In the genomic region with DNA sequence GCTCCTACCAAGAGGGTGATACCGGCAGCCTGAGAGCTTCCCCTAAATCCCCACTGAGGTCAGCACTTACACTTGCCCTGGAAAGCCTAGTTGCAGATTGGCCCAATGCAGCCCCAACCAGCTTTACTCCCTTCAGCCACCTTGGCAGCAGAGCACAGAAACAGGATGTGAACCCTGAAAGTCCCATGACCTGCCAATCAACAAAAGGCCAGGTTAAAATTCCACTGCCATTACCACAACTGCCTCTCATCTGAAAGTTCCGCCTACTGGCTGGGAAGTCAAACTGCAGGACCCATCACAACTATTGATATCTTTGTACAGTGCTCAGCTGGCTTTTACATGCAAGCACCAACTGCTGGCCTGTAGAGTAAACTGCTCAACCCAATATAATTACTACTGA, we compare ENCODE assay signal across 21 cellular contexts.
DNase-seq lines count a peak whose midpoint lies in the region; ATAC-seq and TF ChIP-seq lines count a peak whose summit lies in the region.
"Had no signal": no experiment of that assay in that cellular context is flagged by ENCODE, and none has a peak within 500 bp of the region (broad histone marks: within the 10 kb centered on the region; RNA-seq: fewer than 3 reads in every experiment).

No MANE protein-coding gene starts in this region.

- H3K4me3 ChIP-seq in suprapubic skin = no peak overlapping the region
- H3K4me3 ChIP-seq: upper lobe of right lung had no signal

- peaks cover 16 to 57% (median 35%) of the 10 kb centered on the region in 6 donors for H3K9me3 Mint-ChIP-seq in immature natural killer cell

- TF ChIP-seq CTCF in suprapubic skin (IDR thresholded peaks at IDR 0.05) = no peak

- TF ChIP-seq EP300 in suprapubic skin (IDR thresholded peaks at IDR 0.05) = no peak

- 91% methylated on average over 1 of the region's 2 CpGs for WGBS in suprapubic skin

- no peaks in the 10 kb centered on the region for H3K36me3 ChIP-seq in suprapubic skin
- H3K36me3 ChIP-seq: BE2C, upper lobe of right lung had no signal

- H3K27ac ChIP-seq in suprapubic skin = no peak overlapping the region
- H3K27ac ChIP-seq: epithelial cell of prostate, upper lobe of right lung had no signal

- H3K9me3 ChIP-seq in suprapubic skin = peaks cover 11% of the 10 kb centered on the region
- H3K9me3 ChIP-seq: BE2C had no signal

- H3K36me3 Mint-ChIP-seq in immature natural killer cell = peaks cover 4 to 7% (median 6%) of the 10 kb centered on the region in 3 donors

- no peaks in the 10 kb centered on the region for H3K4me1 ChIP-seq in suprapubic skin
- H3K4me1 ChIP-seq: BE2C, upper lobe of right lung had no signal

- no peak overlapping the region for H3K4me3 Mint-ChIP-seq in immature natural killer cell
- H3K4me3 Mint-ChIP-seq: activated CD8-positive, alpha-beta T cell treated with anti-CD3 and anti-CD28 coated beads, Interleukin-2, amount 10 ng/mL, durations not matched to agents 7 days and 5 days; activated T-cell treated with anti-CD3 and anti-CD28 coated beads, Interleukin-2, amount 50 U/mL, for 24 hours had no signal

- peak; percentile 78 for ATAC-seq in GM19463 (IDR thresholded peaks at IDR 0.05; ENCODE audit: unreplicated experiment)
- peak; percentile 70 for ATAC-seq in HG03135 (IDR thresholded peaks at IDR 0.05; ENCODE audit: unreplicated experiment)
- ATAC-seq: activated CD8-positive, alpha-beta T cell treated with anti-CD3 and anti-CD28 coated beads, Interleukin-2, amount 10 ng/mL, durations not matched to agents 7 days and 5 days; upper lobe of right lung had no signal

- TF ChIP-seq POLR2A in suprapubic skin (IDR thresholded peaks at IDR 0.05) = no peak

- no peaks in the 10 kb centered on the region for H3K27me3 ChIP-seq in suprapubic skin
- H3K27me3 ChIP-seq: BE2C, upper lobe of right lung had no signal

- H3K27ac Mint-ChIP-seq in immature natural killer cell = no peak overlapping the region
- H3K27ac Mint-ChIP-seq: activated CD8-positive, alpha-beta T cell treated with anti-CD3 and anti-CD28 coated beads, Interleukin-2, amount 10 ng/mL, durations not matched to agents 7 days and 5 days; activated T-cell treated with anti-CD3 and anti-CD28 coated beads, Interleukin-2, amount 50 U/mL, for 24 hours had no signal

- no peaks in the 10 kb centered on the region for H3K4me1 Mint-ChIP-seq in immature natural killer cell

- DNase-seq in RPMI8226 (peak; percentile 19), immature natural killer cell (no peak), suprapubic skin (ENCODE audit: low spot score in 2 of 2) (no peak), DMS153 (lab: John Stamatoyannopoulos, UW) (no peak), SIG-M5 treated with dmso at 0.1 percent for 504 hours (lab: John Stamatoyannopoulos, UW; ENCODE audit: unreplicated experiment) (no peak)
- DNase-seq: activated CD4-positive, CD25-positive, alpha-beta regulatory T cell treated with anti-CD3 and anti-CD28 coated beads, Interleukin-2, amount 50 U/mL, for 72 hours; activated CD8-positive, alpha-beta T cell treated with anti-CD3 and anti-CD28 coated beads, Interleukin-2, amount 10 ng/mL, durations not matched to agents 7 days and 5 days; activated naive CD4-positive, alpha-beta T cell; activated T-cell treated with anti-CD3 and anti-CD28 coated beads, Interleukin-2, amount 50 U/mL, for 24 hours; BE2C; COR-L47; NCI-H1436 treated with DMSO at 0.1 percent for 48 hours; NCI-H2171; NCI-H526; nucleus accumbens; stimulated activated CD4-positive, alpha-beta T cell treated with anti-CD3 and anti-CD28 coated beads, Interleukin-12 subunit alpha, Interleukin-12 subunit beta, amount 100 ng/mL, for 4 hours; T1000; upper lobe of right lung had no signal

- H3K27me3 Mint-ChIP-seq in immature natural killer cell (ENCODE audit: low read depth in 3 of 3) = peaks cover 0 to 2% (median 2%) of the 10 kb centered on the region in 3 donors
- H3K27me3 Mint-ChIP-seq: activated T-cell treated with anti-CD3 and anti-CD28 coated beads, Interleukin-2, amount 50 U/mL, for 24 hours had no signal
